Comparison of ENCODE assay signal across 25 cellular contexts in the genomic region with DNA sequence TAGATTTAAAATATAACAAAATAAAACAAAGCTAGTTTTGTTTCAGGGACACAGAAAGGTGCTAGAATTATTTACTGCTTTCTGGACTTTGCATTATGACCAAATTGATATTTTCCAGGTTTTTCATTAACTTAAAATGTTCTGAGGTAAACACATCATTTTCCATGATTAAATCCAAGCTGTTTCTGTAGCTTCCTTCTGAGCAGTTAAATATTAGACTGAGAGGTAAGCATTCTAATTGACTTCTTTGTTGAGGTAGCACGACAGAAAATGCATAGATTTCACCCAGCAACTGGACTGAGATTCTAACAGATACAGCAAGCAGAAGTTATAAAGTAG.
DNase-seq lines count a peak whose midpoint lies in the region; ATAC-seq, FAIRE-seq and TF ChIP-seq lines count a peak whose summit lies in the region.
"Had no signal": no experiment of that assay in that cellular context is flagged by ENCODE, and none has a peak within 500 bp of the region (broad histone marks: within the 10 kb centered on the region; RNA-seq: fewer than 3 reads in every experiment).

No MANE protein-coding gene starts in this region.

- peak; percentile 7 for FAIRE-seq in A549 (lab: Jason Lieb, UNC)
- peak; percentile 38 for FAIRE-seq in islet of Langerhans (lab: Jason Lieb, UNC)
- no peak for FAIRE-seq in HepG2 (lab: Jason Lieb, UNC)
- FAIRE-seq: A204.1, G401.6, GM12892, H1 had no signal

- peak overlapping the region; percentile 45; the same call in 1 of the 2 replicates for H3K9ac ChIP-seq in HepG2 (ENCODE audit: insufficient read depth, low read depth, low read length)
- H3K9ac ChIP-seq: BLaER1 treated with 17β-estradiol and CSF1 and Interleukin-3, amounts not matched to agents 10 nM and 100 nM; GM23248 had no signal

- ATAC-seq in A549 (no peak), HepG2 (peak; percentile 64; the same call in 2 of the 3 replicates), HG02870 (IDR thresholded peaks at IDR 0.05; ENCODE audit: unreplicated experiment) (no peak)

- no peak overlapping the region for H2AFZ ChIP-seq in HepG2 (ENCODE audit: low read length)
- H2AFZ ChIP-seq: GM23248 had no signal

- TF ChIP-seq CTCF in A549 (IDR thresholded peaks at IDR 0.05) (no peak), HepG2 (CRISPR knock-in tag; IDR thresholded peaks at IDR 0.05) (no peak), nephron (IDR thresholded peaks at IDR 0.05; ENCODE audit: unreplicated experiment in 3 of 3) (no peak), mesothelial cell of epicardium (IDR thresholded peaks at IDR 0.05; ENCODE audit: unreplicated experiment) (no peak)

- no peak overlapping the region for H3K4me2 ChIP-seq in A549
- H3K4me2 ChIP-seq in HepG2 (ENCODE audit: low read depth, low read length): peak overlapping the region; percentile 30; the same call in 1 of the 2 replicates
- H3K4me2 ChIP-seq: BLaER1 treated with 17β-estradiol and CSF1 and Interleukin-3, amounts not matched to agents 10 nM and 100 nM had no signal

- TF ChIP-seq RAD21 in A549 (conservative IDR thresholded peaks at IDR 0.05 in 1 of 2, IDR thresholded peaks at IDR 0.05 in 1 of 2) (no peak), HepG2 (CRISPR knock-in tag; IDR thresholded peaks at IDR 0.05) (no peak)

- POLR2A ChIA-PET in A549 (lab: Yijun Ruan, JAX): no interaction called here
- POLR2A ChIA-PET in HepG2 (lab: Yijun Ruan, JAX): interaction anchor here (0.7 to 1.0 kb wide), 3 partner anchors 13 to 245 kb away, joined by 3 read pairs; no protein-coding TSS in a partner anchor

- H3K9me3 Mint-ChIP-seq in nephron (no peaks in the 10 kb centered on the region), mesothelial cell of epicardium (no peaks in the 10 kb centered on the region)

- TF ChIP-seq POLR2A in A549 (IDR thresholded peaks at IDR 0.05; ENCODE audit: low read length) (no peak), HepG2 (IDR thresholded peaks at IDR 0.05; ENCODE audit: insufficient read depth in 1 of 2, low read depth in 2 of 2, low read length in 2 of 2) (no peak)

- TF ChIP-seq EP300 in A549 (IDR thresholded peaks at IDR 0.05): no peak
- TF ChIP-seq EP300 in HepG2 (IDR thresholded peaks at IDR 0.05; ENCODE audit: low read depth in 2 of 2, low read length in 2 of 2): no peak
- no peak for TF ChIP-seq EP300 in HepG2 (CRISPR knock-in tag; IDR thresholded peaks at IDR 0.05; ENCODE audit: borderline replicate concordance)

- intact Hi-C loops in HepG2 (cut with micrococcal nuclease; ENCODE audit: unreplicated experiment): no loop called here

- no peaks in the 10 kb centered on the region for H3K27me3 ChIP-seq in HepG2 (ENCODE audit: control insufficient read depth in 1 of 2, insufficient read depth in 2 of 2, low read length in 2 of 2)
- H3K27me3 ChIP-seq: BE2C; BLaER1 treated with 17β-estradiol and CSF1 and Interleukin-3, amounts not matched to agents 10 nM and 100 nM had no signal

- H3K36me3 Mint-ChIP-seq in nephron (ENCODE audit: low read depth) (no peaks in the 10 kb centered on the region), mesothelial cell of epicardium (no peaks in the 10 kb centered on the region)
- H3K36me3 Mint-ChIP-seq: CD14-positive monocyte; CD4-positive, alpha-beta memory T cell had no signal

- H3K79me2 ChIP-seq in HepG2 (ENCODE audit: insufficient read depth, low read length): no peaks in the 10 kb centered on the region

- H3K4me3 ChIP-seq in A549 (no peak overlapping the region), HepG2 (replicated peaks in 1 of 3; ENCODE audit: insufficient read depth in 1 of 3, low read depth in 2 of 3, low read length in 3 of 3) (no peak overlapping the region)
- H3K4me3 ChIP-seq: BLaER1 treated with 17β-estradiol and CSF1 and Interleukin-3, amounts not matched to agents 10 nM and 100 nM; GM23248 had no signal

- no peaks in the 10 kb centered on the region for H4K20me1 ChIP-seq in HepG2 (ENCODE audit: insufficient read depth, low read length)
- H4K20me1 ChIP-seq: BLaER1 treated with 17β-estradiol and CSF1 and Interleukin-3, amounts not matched to agents 10 nM and 100 nM had no signal

- H3K27me3 Mint-ChIP-seq in nephron (ENCODE audit: low read depth) (peaks cover 8% of the 10 kb centered on the region), mesothelial cell of epicardium (ENCODE audit: low read depth) (no peaks in the 10 kb centered on the region)

- no peaks in the 10 kb centered on the region for H3K36me3 ChIP-seq in HepG2 (replicated peaks in 1 of 2; ENCODE audit: control insufficient read depth in 1 of 2, insufficient read depth in 2 of 2, low read length in 2 of 2)
- H3K36me3 ChIP-seq: BE2C; BLaER1 treated with 17β-estradiol and CSF1 and Interleukin-3, amounts not matched to agents 10 nM and 100 nM had no signal

- H3K4me3 Mint-ChIP-seq in nephron: no peak overlapping the region
- no peak overlapping the region for H3K4me3 Mint-ChIP-seq in mesothelial cell of epicardium
- H3K4me3 Mint-ChIP-seq: CD14-positive monocyte; CD4-positive, alpha-beta memory T cell had no signal

- H3K4me1 ChIP-seq in A549: peaks cover 20% of the 10 kb centered on the region
- peaks cover 72% of the 10 kb centered on the region for H3K4me1 ChIP-seq in HepG2 (ENCODE audit: insufficient read depth, low read length)
- H3K4me1 ChIP-seq: BE2C; BLaER1 treated with 17β-estradiol and CSF1 and Interleukin-3, amounts not matched to agents 10 nM and 100 nM had no signal

- H3K27ac ChIP-seq in A549: no peak overlapping the region
- peak overlapping the region; percentile 72 for H3K27ac ChIP-seq in HepG2 (ENCODE audit: extremely low read length, insufficient read depth, low read length)
- H3K27ac ChIP-seq: 22Rv1; BLaER1 treated with 17β-estradiol and CSF1 and Interleukin-3, amounts not matched to agents 10 nM and 100 nM; GM23248 had no signal

- 26% methylated on average over 1 of the region's 1 CpG for WGBS in A549 (ENCODE audit: missing lambda C conversion rate)
- WGBS in HepG2 (ENCODE audit: low lambda C conversion rate): 0% methylated on average over 1 of the region's 1 CpG

- CTCF ChIA-PET in A549 (lab: Yijun Ruan, JAX) (interaction anchor here (1.3 kb wide), 1 partner anchor 10 kb away, joined by 3 read pairs; no protein-coding TSS in a partner anchor), HepG2 (lab: Yijun Ruan, JAX; ENCODE audit: low intra/inter-chr PET ratio, low total read pairs) (no interaction called here)

- peak overlapping the region; percentile 81 to 95 (median 83) for H3K27ac Mint-ChIP-seq in nephron
- no peak overlapping the region for H3K27ac Mint-ChIP-seq in mesothelial cell of epicardium
- H3K27ac Mint-ChIP-seq: CD14-positive monocyte; CD4-positive, alpha-beta memory T cell had no signal

- in situ Hi-C loops in HepG2 (cut with HindIII; ENCODE audit: extremely low pct_ligation_motif_present, low pct_unique_long_range_greater_than_20kb): no loop called here

- no peaks in the 10 kb centered on the region for H3K4me1 Mint-ChIP-seq in nephron
- no peaks in the 10 kb centered on the region for H3K4me1 Mint-ChIP-seq in mesothelial cell of epicardium
- H3K4me1 Mint-ChIP-seq: CD14-positive monocyte; CD4-positive, alpha-beta memory T cell had no signal

- no TSS peak for BruUV-seq in HepG2 (replicated peaks; lab: Mats Ljungman, UMichigan)

- DNase-seq in A549 (ENCODE audit: low read depth in 1 of 2, low spot score in 1 of 2) (no peak), HepG2 (ENCODE audit: low spot score) (peak; percentile 37), CD1c-positive myeloid dendritic cell (ENCODE audit: extremely low spot score) (no peak), mesothelial cell of epicardium (ENCODE audit: low spot score in 2 of 2, unreplicated experiment in 2 of 2) (no peak), ureter (ENCODE audit: low spot score) (no peak)
- DNase-seq: ACHN; AML-193; BE2C; CD4-positive, alpha-beta memory T cell; COR-L47; DMS153; DND-41; GM23248; H7; HCEC 1CT had no signal

- H3K9me3 ChIP-seq in A549 (no peaks in the 10 kb centered on the region), HepG2 (ENCODE audit: low read length) (no peaks in the 10 kb centered on the region)
- H3K9me3 ChIP-seq: BE2C; BLaER1 treated with 17β-estradiol and CSF1 and Interleukin-3, amounts not matched to agents 10 nM and 100 nM had no signal

TF ChIP-seq in A549, 52 proteins besides CTCF, POLR2A, EP300 and RAD21 (continues in another document):
- TF ChIP-seq BHLHE40 (IDR thresholded peaks at IDR 0.05; ENCODE audit: low read depth, low read length): no peak
- no peak for TF ChIP-seq ELK1 (IDR thresholded peaks at IDR 0.05; ENCODE audit: low read depth, low read length)
- no peak for TF ChIP-seq CEBPB (IDR thresholded peaks at IDR 0.05)

TF ChIP-seq in HepG2, 621 proteins besides CTCF, POLR2A, EP300 and RAD21 (continues in another document):
- TF ChIP-seq HNF4A (CRISPR knock-in tag; IDR thresholded peaks at IDR 0.05): 0 out of 2 replicates have a peak, but pooled peaks have one; percentile 31
- TF ChIP-seq, protein P1, sequence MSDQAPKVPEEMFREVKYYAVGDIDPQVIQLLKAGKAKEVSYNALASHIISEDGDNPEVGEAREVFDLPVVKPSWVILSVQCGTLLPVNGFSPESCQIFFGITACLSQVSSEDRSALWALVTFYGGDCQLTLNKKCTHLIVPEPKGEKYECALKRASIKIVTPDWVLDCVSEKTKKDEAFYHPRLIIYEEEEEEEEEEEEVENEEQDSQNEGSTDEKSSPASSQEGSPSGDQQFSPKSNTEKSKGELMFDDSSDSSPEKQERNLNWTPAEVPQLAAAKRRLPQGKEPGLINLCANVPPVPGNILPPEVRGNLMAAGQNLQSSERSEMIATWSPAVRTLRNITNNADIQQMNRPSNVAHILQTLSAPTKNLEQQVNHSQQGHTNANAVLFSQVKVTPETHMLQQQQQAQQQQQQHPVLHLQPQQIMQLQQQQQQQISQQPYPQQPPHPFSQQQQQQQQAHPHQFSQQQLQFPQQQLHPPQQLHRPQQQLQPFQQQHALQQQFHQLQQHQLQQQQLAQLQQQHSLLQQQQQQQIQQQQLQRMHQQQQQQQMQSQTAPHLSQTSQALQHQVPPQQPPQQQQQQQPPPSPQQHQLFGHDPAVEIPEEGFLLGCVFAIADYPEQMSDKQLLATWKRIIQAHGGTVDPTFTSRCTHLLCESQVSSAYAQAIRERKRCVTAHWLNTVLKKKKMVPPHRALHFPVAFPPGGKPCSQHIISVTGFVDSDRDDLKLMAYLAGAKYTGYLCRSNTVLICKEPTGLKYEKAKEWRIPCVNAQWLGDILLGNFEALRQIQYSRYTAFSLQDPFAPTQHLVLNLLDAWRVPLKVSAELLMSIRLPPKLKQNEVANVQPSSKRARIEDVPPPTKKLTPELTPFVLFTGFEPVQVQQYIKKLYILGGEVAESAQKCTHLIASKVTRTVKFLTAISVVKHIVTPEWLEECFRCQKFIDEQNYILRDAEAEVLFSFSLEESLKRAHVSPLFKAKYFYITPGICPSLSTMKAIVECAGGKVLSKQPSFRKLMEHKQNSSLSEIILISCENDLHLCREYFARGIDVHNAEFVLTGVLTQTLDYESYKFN (CRISPR knock-in tag; conservative IDR thresholded peaks at IDR 0.05): peak; percentile 75
- no peak for TF ChIP-seq FOXP1 (IDR thresholded peaks at IDR 0.05)
- peak; percentile 26; the same call in 1 of the 2 replicates for TF ChIP-seq FOXP1 (CRISPR knock-in tag; IDR thresholded peaks at IDR 0.05)
